In the genomic region with DNA sequence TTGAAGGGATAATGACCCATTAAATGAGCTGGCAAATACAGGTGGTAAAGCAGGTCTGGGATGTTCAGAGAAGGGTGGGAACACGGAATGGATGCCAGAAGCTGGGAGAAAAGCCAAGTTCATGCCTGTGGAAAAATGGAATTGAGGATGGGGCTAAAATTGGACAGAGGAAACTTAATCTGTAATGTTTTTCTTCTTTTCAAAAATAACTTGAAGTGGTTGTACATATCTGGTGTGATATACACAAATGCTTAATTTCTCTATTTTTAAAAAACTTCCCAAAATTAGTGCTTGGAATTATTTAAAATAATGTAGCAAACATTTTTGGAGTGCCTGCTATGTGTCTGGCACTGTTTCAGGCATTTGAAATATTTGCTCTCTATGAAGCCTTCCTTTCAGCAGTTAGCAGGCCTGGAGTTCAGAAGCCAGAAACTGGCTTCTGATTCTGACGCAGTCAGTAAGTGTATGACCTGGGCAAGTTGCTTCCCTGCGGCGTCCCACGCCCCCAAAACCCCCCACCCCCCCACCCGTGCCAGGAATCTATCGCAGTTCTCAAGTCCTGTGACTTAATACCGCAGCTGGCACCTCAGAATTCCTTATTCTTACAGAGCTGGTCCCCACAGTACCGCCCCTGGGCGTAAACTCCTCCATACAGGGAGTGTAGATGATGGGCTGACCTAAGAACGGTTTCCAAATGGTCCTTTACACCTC, we compare ENCODE assay signal across 8 cellular contexts. TPM values are rescaled to one million over a fixed set of nuclear protein-coding genes. Genes with fewer than 3 reads are reported as not detected.
A peak's percentile ranks its signal among the peaks of the same experiment; 100 is the strongest.
DNase-seq lines count a peak whose midpoint lies in the region; ATAC-seq and TF ChIP-seq lines count a peak whose summit lies in the region.

No MANE protein-coding gene starts in this region.

- H3K4me3 Mint-ChIP-seq in MCF 10A (ENCODE audit: unreplicated experiment) = peak overlapping the region; percentile 93
- peak overlapping the region; percentile 88 for H3K4me3 Mint-ChIP-seq in memory B cell

- CTCF ChIA-PET in MCF 10A (lab: Yijun Ruan, JAX) (interaction anchor here (0.8 to 2.9 kb wide), 4 partner anchors 14 to 40 kb away, joined by 3 to 12 read pairs (median 7); no protein-coding TSS in a partner anchor), GM10248 (lab: Yijun Ruan, JAX) (interaction anchor here (1.5 to 11.9 kb wide), 2 partner anchors 11 to 24 kb away, joined by 3 to 132 read pairs; no protein-coding TSS in a partner anchor)

- peaks cover 40% of the 10 kb centered on the region for H3K4me1 ChIP-seq in vagina

- no peaks in the 10 kb centered on the region for H3K27me3 ChIP-seq in vagina

- BruUV-seq in MCF 10A (replicated peaks; lab: Mats Ljungman, UMichigan) = no TSS peak

- H3K4me1 Mint-ChIP-seq in MCF 10A (ENCODE audit: insufficient read depth, unreplicated experiment) = peaks cover 23% of the 10 kb centered on the region
- H3K4me1 Mint-ChIP-seq in memory B cell = peaks cover 29% of the 10 kb centered on the region

- peak overlapping the region; percentile 81 to 83 for H3K4me3 ChIP-seq in vagina

- ATAC-seq in memory B cell (ENCODE audit: low read depth) (no peak), HG03139 (IDR thresholded peaks at IDR 0.05; ENCODE audit: unreplicated experiment) (no peak), GM21447 (IDR thresholded peaks at IDR 0.05; ENCODE audit: unreplicated experiment) (no peak)

- H3K9me3 ChIP-seq in vagina = no peaks in the 10 kb centered on the region

- no peak for TF ChIP-seq POLR2A in vagina (IDR thresholded peaks at IDR 0.05)

- H3K36me3 ChIP-seq in vagina = peaks cover 0 to 3% of the 10 kb centered on the region in 2 donors

- POLR2A ChIA-PET in MCF 10A (lab: Yijun Ruan, JAX) = interaction anchor here (0.5 to 4.1 kb wide), 24 partner anchors 10 to 237 kb away, joined by 3 to 49 read pairs (median 4); partner anchors contain the start of gene GPNMB
- POLR2A ChIA-PET in GM10248 (lab: Yijun Ruan, JAX) = interaction anchor here (0.6 to 1.0 kb wide), 4 partner anchors 9 to 1794 kb away, joined by 3 to 6 read pairs (median 3); no protein-coding TSS in a partner anchor

- no peak for TF ChIP-seq CTCF in MCF 10A (IDR thresholded peaks at IDR 0.05; ENCODE audit: unreplicated experiment)
- no peak for TF ChIP-seq CTCF in vagina (IDR thresholded peaks at IDR 0.05)
- no peak for TF ChIP-seq CTCF in GM10248 (IDR thresholded peaks at IDR 0.05; ENCODE audit: control extremely low read depth, extremely low read depth, low read depth, missing control alignments)

- no peak for TF ChIP-seq RAD21 in Ishikawa (IDR thresholded peaks at IDR 0.05; ENCODE audit: low read depth)

- peak overlapping the region; percentile 74 for H3K27ac ChIP-seq in vagina

- H3K27ac Mint-ChIP-seq in MCF 10A (ENCODE audit: low read depth, unreplicated experiment) (peak overlapping the region; percentile 71), memory B cell (peak overlapping the region; percentile 98)

- H3K9me3 Mint-ChIP-seq in MCF 10A (ENCODE audit: unreplicated experiment) (no peaks in the 10 kb centered on the region), memory B cell (peaks cover 4% of the 10 kb centered on the region)

- peaks cover 20% of the 10 kb centered on the region for H3K36me3 Mint-ChIP-seq in MCF 10A (ENCODE audit: insufficient read depth, unreplicated experiment)
- peaks cover 13% of the 10 kb centered on the region for H3K36me3 Mint-ChIP-seq in memory B cell

- peak; percentile 82; the same call in 1 of the 2 replicates for TF ChIP-seq EP300 in Ishikawa (IDR thresholded peaks at IDR 0.05; ENCODE audit: borderline replicate concordance)

- intact Hi-C loops in MCF 10A (cut with micrococcal nuclease) (no loop called here), vagina (cut with DNase I) (no loop called here)

- DNase-seq in Ammon's horn (ENCODE audit: low spot score) (peak; percentile 16), MCF 10A (ENCODE audit: unreplicated experiment) (peak; percentile 26), memory B cell (ENCODE audit: low spot score in 2 of 2) (no peak), vagina (ENCODE audit: extremely low spot score in 2 of 2) (no peak), GM10248 (ENCODE audit: extremely low spot score) (no peak)

- H3K27me3 Mint-ChIP-seq in MCF 10A (ENCODE audit: insufficient read depth, unreplicated experiment) = no peaks in the 10 kb centered on the region
- H3K27me3 Mint-ChIP-seq in memory B cell = peaks cover 1% of the 10 kb centered on the region

TF ChIP-seq in Ishikawa, 13 proteins besides CTCF, POLR2A, EP300 and RAD21:
- peak; percentile 36; the same call in 1 of the 2 replicates for TF ChIP-seq CREB1 (IDR thresholded peaks at IDR 0.05; ENCODE audit: low read depth)
- peak; percentile 95 for TF ChIP-seq TEAD4 (IDR thresholded peaks at IDR 0.05)
- TF ChIP-seq, protein P1, sequence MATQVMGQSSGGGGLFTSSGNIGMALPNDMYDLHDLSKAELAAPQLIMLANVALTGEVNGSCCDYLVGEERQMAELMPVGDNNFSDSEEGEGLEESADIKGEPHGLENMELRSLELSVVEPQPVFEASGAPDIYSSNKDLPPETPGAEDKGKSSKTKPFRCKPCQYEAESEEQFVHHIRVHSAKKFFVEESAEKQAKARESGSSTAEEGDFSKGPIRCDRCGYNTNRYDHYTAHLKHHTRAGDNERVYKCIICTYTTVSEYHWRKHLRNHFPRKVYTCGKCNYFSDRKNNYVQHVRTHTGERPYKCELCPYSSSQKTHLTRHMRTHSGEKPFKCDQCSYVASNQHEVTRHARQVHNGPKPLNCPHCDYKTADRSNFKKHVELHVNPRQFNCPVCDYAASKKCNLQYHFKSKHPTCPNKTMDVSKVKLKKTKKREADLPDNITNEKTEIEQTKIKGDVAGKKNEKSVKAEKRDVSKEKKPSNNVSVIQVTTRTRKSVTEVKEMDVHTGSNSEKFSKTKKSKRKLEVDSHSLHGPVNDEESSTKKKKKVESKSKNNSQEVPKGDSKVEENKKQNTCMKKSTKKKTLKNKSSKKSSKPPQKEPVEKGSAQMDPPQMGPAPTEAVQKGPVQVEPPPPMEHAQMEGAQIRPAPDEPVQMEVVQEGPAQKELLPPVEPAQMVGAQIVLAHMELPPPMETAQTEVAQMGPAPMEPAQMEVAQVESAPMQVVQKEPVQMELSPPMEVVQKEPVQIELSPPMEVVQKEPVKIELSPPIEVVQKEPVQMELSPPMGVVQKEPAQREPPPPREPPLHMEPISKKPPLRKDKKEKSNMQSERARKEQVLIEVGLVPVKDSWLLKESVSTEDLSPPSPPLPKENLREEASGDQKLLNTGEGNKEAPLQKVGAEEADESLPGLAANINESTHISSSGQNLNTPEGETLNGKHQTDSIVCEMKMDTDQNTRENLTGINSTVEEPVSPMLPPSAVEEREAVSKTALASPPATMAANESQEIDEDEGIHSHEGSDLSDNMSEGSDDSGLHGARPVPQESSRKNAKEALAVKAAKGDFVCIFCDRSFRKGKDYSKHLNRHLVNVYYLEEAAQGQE (IDR thresholded peaks at IDR 0.05; ENCODE audit: low read depth) = no peak
- peak; percentile 98 for TF ChIP-seq NFIC (IDR thresholded peaks at IDR 0.05)
- TF ChIP-seq EGR1 (IDR thresholded peaks at IDR 0.05) = no peak
- TF ChIP-seq USF1 (IDR thresholded peaks at IDR 0.05) = no peak
- peak; percentile 43; the same call in 1 of the 2 replicates for TF ChIP-seq MAX (IDR thresholded peaks at IDR 0.05)
- no peak for TF ChIP-seq ZBTB7A (IDR thresholded peaks at IDR 0.05; ENCODE audit: low read depth)
- TF ChIP-seq TAF1 (IDR thresholded peaks at IDR 0.05; ENCODE audit: low read depth) = no peak
- peak; percentile 72; the same call in 1 of the 2 replicates for TF ChIP-seq FOXM1 (IDR thresholded peaks at IDR 0.05; ENCODE audit: borderline replicate concordance, low read depth)
- TF ChIP-seq TCF12 (IDR thresholded peaks at IDR 0.05; ENCODE audit: low read depth) = peak; percentile 79
- peak; percentile 48; the same call in 1 of the 2 replicates for TF ChIP-seq YY1 (IDR thresholded peaks at IDR 0.05; ENCODE audit: low read depth)
- no peak for TF ChIP-seq CEBPB (IDR thresholded peaks at IDR 0.05)

RNA-seq across cellular contexts. Expression of gene MALSU1, which starts 0.8 kb away (rescaled TPM):
- total RNA-seq in MCF 10A (2022) (64.8 and 78.3 TPM in 2 replicates), vagina (56.7 TPM)

RNA-seq across cellular contexts. Expression of gene GPNMB, which starts 51.7 kb away (rescaled TPM):
- total RNA-seq in MCF 10A (2022) = 1.1 and 1.6 TPM in 2 replicates
- total RNA-seq in vagina = 113 TPM

Comparison
In these comparisons a context has a peak if more than half of its experiments do, and no peak if none do; other contexts are left out.
1. DNase-seq: peak in Ammon's horn (single experiment) and MCF 10A (single experiment); none in memory B cell (0 of 2), vagina (0 of 2) and GM10248 (single experiment).
2. RNA of gene GPNMB, which starts 51.7 kb away (total RNA-seq): 113 TPM in vagina (single experiment); 1.1 to 1.6 TPM in MCF 10A; every median in the first group is over 10 times any median in the second.